In genomic region chr5:72156921-72157320, GRCh38 we compare ENCODE assay signal across 13 cellular contexts. TPM values are rescaled to one million over a fixed set of nuclear protein-coding genes. Genes with fewer than 3 reads are reported as not detected.
DNase-seq lines count a peak whose midpoint lies in the region; ATAC-seq, FAIRE-seq and TF ChIP-seq lines count a peak whose summit lies in the region.
"Had no signal": no experiment of that assay in that cellular context is flagged by ENCODE, and none has a peak within 500 bp of the region (broad histone marks: within the 10 kb centered on the region; RNA-seq: fewer than 3 reads in every experiment).

No MANE protein-coding gene starts in this region.

- no peak overlapping the region for H3K14ac ChIP-seq in H9 (ENCODE audit: insufficient read depth, low read length)

- H2AK5ac ChIP-seq in H9 (ENCODE audit: insufficient read length, low read length): no peak overlapping the region

- no peak overlapping the region for H2BK120ac ChIP-seq in H9 (ENCODE audit: low read depth, low read length, poor library complexity, severe bottlenecking)

- no peak overlapping the region for H3K4me3 Mint-ChIP-seq in H9
- no peak overlapping the region for H3K4me3 Mint-ChIP-seq in astrocyte (ENCODE audit: unreplicated experiment)

- TF ChIP-seq CTCF in H9 (conservative IDR thresholded peaks at IDR 0.05) (no peak), astrocyte (IDR thresholded peaks at IDR 0.05; ENCODE audit: insufficient read depth, low read depth, low read length) (no peak)

- H3K4me3 ChIP-seq in astrocyte (ENCODE audit: insufficient read depth, low read depth, low read length) (no peak overlapping the region), stomach smooth muscle (ENCODE audit: low read length in 2 of 2) (no peak overlapping the region)

- DNase-seq in H9 (no peak), astrocyte (ENCODE audit: low read depth) (peak; percentile 98), left ventricle myocardium superior (no peak), NCI-H82 (lab: John Stamatoyannopoulos, UW) (no peak), NAMALWA (ENCODE audit: low spot score) (no peak), AML-193 (lab: John Stamatoyannopoulos, UW) (no peak)
- DNase-seq in effector CD8-positive, alpha-beta T cell (lab: John Stamatoyannopoulos, UW): no peak
- DNase-seq: DMS79; GOT3; NCI-H1092 treated with DMSO at 0.1 percent for 48 hours; small intestine; stimulated activated naive CD4-positive, alpha-beta T cell had no signal

- whole genome bisulfite sequencing in H9 (ENCODE audit: extremely low coverage, insufficient read length, low lambda C conversion rate): no CpG with 5 or more reads among the region's 3 CpGs

- no peak overlapping the region for H2BK5ac ChIP-seq in H9 (ENCODE audit: insufficient read length, low read length)

- no peak overlapping the region for H4K8ac ChIP-seq in H9 (replicated peaks; ENCODE audit: insufficient read length, low read depth, low read length)

- H3K79me2 ChIP-seq in H9 (ENCODE audit: insufficient read depth, low read length) (no peaks in the 10 kb centered on the region; the same call in 1 of the 2 replicates), astrocyte (ENCODE audit: insufficient read depth, low read length) (peaks cover 97% of the 10 kb centered on the region)

- no peaks in the 10 kb centered on the region for H3K27me3 ChIP-seq in H9 (ENCODE audit: insufficient read depth, low read length)
- no peaks in the 10 kb centered on the region for H3K27me3 ChIP-seq in astrocyte (ENCODE audit: insufficient read depth, low read length)
- no peaks in the 10 kb centered on the region for H3K27me3 ChIP-seq in stomach smooth muscle (ENCODE audit: control insufficient read depth in 1 of 2, insufficient read depth in 2 of 2, low read length in 2 of 2)

- no peak overlapping the region for H3K56ac ChIP-seq in H9 (ENCODE audit: insufficient read length, low read depth, low read length)

- no peak overlapping the region for H2AFZ ChIP-seq in H9 (ENCODE audit: low read length)
- no peak overlapping the region for H2AFZ ChIP-seq in astrocyte (ENCODE audit: low read depth, low read length)

- H3K23me2 ChIP-seq in H9 (ENCODE audit: insufficient read length, low read depth, low read length, poor library complexity, severe bottlenecking): no peaks in the 10 kb centered on the region

- H3K9me3 Mint-ChIP-seq in H9: no peaks in the 10 kb centered on the region
- no peaks in the 10 kb centered on the region for H3K9me3 Mint-ChIP-seq in astrocyte (ENCODE audit: unreplicated experiment)

- intact Hi-C loops in left ventricle myocardium superior (cut with micrococcal nuclease): no loop called here

- H3K4me1 ChIP-seq in H9 (ENCODE audit: insufficient read depth, low read length): peaks cover 7% of the 10 kb centered on the region
- peaks cover 77% of the 10 kb centered on the region for H3K4me1 ChIP-seq in astrocyte (ENCODE audit: insufficient read depth, low read length)
- H3K4me1 ChIP-seq in stomach smooth muscle (ENCODE audit: control insufficient read depth, insufficient read depth, low read length): peaks cover 54% of the 10 kb centered on the region

- no peak overlapping the region for H4K5ac ChIP-seq in H9 (ENCODE audit: insufficient read length, low read depth, low read length)

- ATAC-seq in left ventricle myocardium superior: peak; percentile 52

- no peak overlapping the region for H3K23ac ChIP-seq in H9 (ENCODE audit: insufficient read length, low read depth, low read length)

- no peak overlapping the region for H3K27ac ChIP-seq in H9 (ENCODE audit: insufficient read length, low read depth, low read length)
- peak overlapping the region; percentile 82 for H3K27ac ChIP-seq in astrocyte (ENCODE audit: low read depth, low read length)
- H3K27ac ChIP-seq in stomach smooth muscle (ENCODE audit: low read length): peak overlapping the region; percentile 49

- H3K79me1 ChIP-seq in H9 (ENCODE audit: insufficient read depth, low read depth, low read length, poor library complexity, severe bottlenecking): peaks cover 3% of the 10 kb centered on the region

- H2BK12ac ChIP-seq in H9 (ENCODE audit: insufficient read length, low read depth, low read length): no peak overlapping the region

- peak; percentile 86 for FAIRE-seq in astrocyte (lab: Jason Lieb, UNC)
- FAIRE-seq: small intestine had no signal

- H2BK20ac ChIP-seq in H9 (ENCODE audit: low read depth, low read length, poor library complexity, severe bottlenecking): no peak overlapping the region

- H3K4ac ChIP-seq in H9 (ENCODE audit: low read depth, low read length): no peak overlapping the region

- H3K36me3 Mint-ChIP-seq in H9 (ENCODE audit: insufficient read depth in 1 of 3, low read depth in 3 of 3) (peaks cover 0 to 5% (median 4%) of the 10 kb centered on the region in 3 experiments; a peak in 5 of 7 replicates), astrocyte (ENCODE audit: low read depth, unreplicated experiment) (peaks cover 24% of the 10 kb centered on the region)

- no peaks in the 10 kb centered on the region for H3K9me3 ChIP-seq in H9 (ENCODE audit: control insufficient read depth, low read depth, low read length)
- H3K9me3 ChIP-seq in astrocyte (ENCODE audit: insufficient read depth, low read depth, low read length): no peaks in the 10 kb centered on the region
- H3K9me3 ChIP-seq in stomach smooth muscle (ENCODE audit: control insufficient read depth in 2 of 2, low read length in 2 of 2): peaks cover 0 to 3% of the 10 kb centered on the region in 2 donors

- H4K91ac ChIP-seq in H9 (ENCODE audit: insufficient read length, low read depth, low read length): no peak overlapping the region

- H4K20me1 ChIP-seq in H9 (ENCODE audit: control insufficient read depth, insufficient read depth, insufficient read length) (no peaks in the 10 kb centered on the region), astrocyte (ENCODE audit: insufficient read depth, low read length) (peaks cover 72% of the 10 kb centered on the region)

- H3K9ac ChIP-seq in H9 (ENCODE audit: extremely low read depth, insufficient read length, low read length): no peak overlapping the region
- peak overlapping the region; percentile 67 for H3K9ac ChIP-seq in astrocyte (ENCODE audit: low read length)
- H3K9ac ChIP-seq in stomach smooth muscle (ENCODE audit: low read length in 2 of 2): no peak overlapping the region

- H3T11ph ChIP-seq in H9 (ENCODE audit: low read length): no peak overlapping the region

- H3K4me1 Mint-ChIP-seq in H9: peaks cover 37 to 40% of the 10 kb centered on the region in 2 experiments
- peaks cover 54% of the 10 kb centered on the region for H3K4me1 Mint-ChIP-seq in astrocyte (ENCODE audit: low read depth, unreplicated experiment)

- H2BK15ac ChIP-seq in H9 (ENCODE audit: low read depth, low read length): no peak overlapping the region

- H3K4me2 ChIP-seq in H9 (ENCODE audit: insufficient read depth, insufficient read length, low read length) (no peak overlapping the region), astrocyte (ENCODE audit: low read length) (peak overlapping the region; percentile 55)

- H3K18ac ChIP-seq in H9 (ENCODE audit: insufficient read length, low read depth, low read length): no peak overlapping the region

- H3K27me3 Mint-ChIP-seq in H9 (ENCODE audit: low read depth): no peaks in the 10 kb centered on the region
- H3K27me3 Mint-ChIP-seq in astrocyte (ENCODE audit: low read depth, unreplicated experiment): no peaks in the 10 kb centered on the region

- H3K36me3 ChIP-seq in astrocyte (ENCODE audit: insufficient read depth, low read length) (peaks cover 2% of the 10 kb centered on the region), stomach smooth muscle (ENCODE audit: control insufficient read depth in 2 of 2, insufficient read depth in 2 of 2, low read length in 2 of 2) (peaks cover 0 to 2% of the 10 kb centered on the region in 2 donors)

- peak overlapping the region in 2 of 3 experiments; percentile 47 to 56; a peak in 2 of 7 replicates for H3K27ac Mint-ChIP-seq in H9
- H3K27ac Mint-ChIP-seq in astrocyte (ENCODE audit: unreplicated experiment): no peak overlapping the region

RNA-seq across cellular contexts. Expression of gene MAP1B, which starts 49.6 kb away (rescaled TPM):
- total RNA-seq in H9 (2021): 67.1 and 67.5 TPM in 2 replicates
- 386 and 476 TPM in 2 replicates for total RNA-seq in astrocyte
- total RNA-seq in left ventricle myocardium superior: 67.1 TPM
